In the genomic region with DNA sequence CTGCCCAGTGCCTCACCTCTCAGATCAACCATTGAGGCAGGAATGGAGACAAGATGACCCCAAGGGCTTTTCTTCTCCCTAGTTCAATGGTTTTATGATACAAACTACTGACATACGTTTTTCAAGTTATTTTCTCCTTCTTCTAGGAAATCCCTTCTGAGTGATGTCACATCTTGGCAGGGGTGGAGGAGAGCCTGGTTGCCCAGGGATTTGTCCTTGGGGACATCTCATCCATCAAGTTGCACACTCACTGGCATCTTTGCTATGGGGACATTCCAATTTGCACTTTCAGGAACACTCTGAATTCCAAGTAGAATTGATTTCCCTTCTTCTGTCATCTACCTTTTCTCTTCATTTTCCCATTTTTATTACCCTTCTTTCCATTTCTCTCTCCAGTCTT, we compare ENCODE assay signal across 11 cellular contexts. TPM values are rescaled to one million over a fixed set of nuclear protein-coding genes. Genes with fewer than 3 reads are reported as not detected.
"Had no signal": no experiment of that assay in that cellular context is flagged by ENCODE, and none has a peak within 500 bp of the region (broad histone marks: within the 10 kb centered on the region; RNA-seq: fewer than 3 reads in every experiment).

No MANE protein-coding gene starts in this region.

- H3K9me3 ChIP-seq: HAP-1 had no signal

- ATAC-seq: GM23338, HCT116, HepG2 had no signal

- H3K9me3 Mint-ChIP-seq: HFFc6, IgD-negative memory B cell had no signal

- H2AFZ ChIP-seq: GM23338 had no signal

- H3K4me2 ChIP-seq: GM23338 had no signal

- H3K36me3 ChIP-seq: HAP-1 had no signal

- DNase-seq: H7, HFFc6, KBM-7 had no signal

- H3K27ac ChIP-seq: HL-60 had no signal

- H3K4me3 ChIP-seq: GM23338, HAP-1 had no signal

- H3K4me3 Mint-ChIP-seq: GM23338, HFFc6, IgD-negative memory B cell had no signal

- H3K27ac Mint-ChIP-seq: GM23338, HFFc6, IgD-negative memory B cell had no signal

RNA-seq across cellular contexts. Expression of a gene that starts 9.9 kb away (rescaled TPM):
- total RNA-seq: H4, HepG2, HFFc6, HT1080 had no signal
- polyA plus RNA-seq: HepG2 had no signal

RNA-seq across cellular contexts. Expression of a gene that starts 14.1 kb away (rescaled TPM):
- total RNA-seq: H4, HepG2, HFFc6, HT1080 had no signal
- polyA plus RNA-seq: HepG2, IgD-negative memory B cell had no signal
